2 cellular contexts compared by ENCODE assay signal in the genomic region with DNA sequence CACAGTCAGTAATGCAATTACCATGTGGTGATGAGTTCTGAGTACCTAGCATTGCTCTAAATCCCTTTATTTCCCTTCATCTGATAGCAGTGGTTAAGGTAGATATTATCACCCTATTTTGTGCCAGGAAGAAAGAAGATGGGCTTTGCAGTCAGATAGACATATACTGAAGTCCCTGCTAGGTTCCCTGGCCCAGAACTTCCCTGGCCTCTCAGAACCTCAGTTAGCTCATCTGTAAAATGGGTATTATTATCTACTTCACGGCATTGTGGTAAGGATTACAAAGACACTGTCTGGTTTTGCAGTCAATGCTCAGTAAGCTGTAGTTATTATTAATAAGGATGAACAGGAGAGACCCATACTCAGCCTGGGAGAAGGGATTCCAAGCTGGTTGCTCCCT.
TF ChIP-seq lines count a peak whose summit lies in the region.

No MANE protein-coding gene starts in this region.

TF ChIP-seq in A549, 52 proteins besides CTCF, POLR2A, EP300 and RAD21:
- peak; percentile 79; the same call in 1 of the 2 replicates for TF ChIP-seq HDAC2 (IDR thresholded peaks at IDR 0.05)
- TF ChIP-seq, protein P1, sequence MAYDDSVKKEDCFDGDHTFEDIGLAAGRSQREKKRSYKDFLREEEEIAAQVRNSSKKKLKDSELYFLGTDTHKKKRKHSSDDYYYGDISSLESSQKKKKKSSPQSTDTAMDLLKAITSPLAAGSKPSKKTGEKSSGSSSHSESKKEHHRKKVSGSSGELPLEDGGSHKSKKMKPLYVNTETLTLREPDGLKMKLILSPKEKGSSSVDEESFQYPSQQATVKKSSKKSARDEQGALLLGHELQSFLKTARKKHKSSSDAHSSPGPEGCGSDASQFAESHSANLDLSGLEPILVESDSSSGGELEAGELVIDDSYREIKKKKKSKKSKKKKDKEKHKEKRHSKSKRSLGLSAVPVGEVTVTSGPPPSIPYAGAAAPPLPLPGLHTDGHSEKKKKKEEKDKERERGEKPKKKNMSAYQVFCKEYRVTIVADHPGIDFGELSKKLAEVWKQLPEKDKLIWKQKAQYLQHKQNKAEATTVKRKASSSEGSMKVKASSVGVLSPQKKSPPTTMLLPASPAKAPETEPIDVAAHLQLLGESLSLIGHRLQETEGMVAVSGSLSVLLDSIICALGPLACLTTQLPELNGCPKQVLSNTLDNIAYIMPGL (CRISPR knock-in tag; IDR thresholded peaks at IDR 0.05; ENCODE audit: borderline replicate concordance), result no peak
- no peak for TF ChIP-seq MYC (IDR thresholded peaks at IDR 0.05; ENCODE audit: borderline replicate concordance, low read length)
- peak; percentile 74; the same call in 1 of the 2 replicates for TF ChIP-seq CHD4 (IDR thresholded peaks at IDR 0.05; ENCODE audit: borderline replicate concordance)
- no peak for TF ChIP-seq CHD2 (IDR thresholded peaks at IDR 0.05; ENCODE audit: low read length, partially characterized antibody)
- TF ChIP-seq GATA3 (IDR thresholded peaks at IDR 0.05; ENCODE audit: borderline replicate concordance), result no peak
- no peak for TF ChIP-seq TFCP2L1 (CRISPR knock-in tag; IDR thresholded peaks at IDR 0.05)
- peak; percentile 89 for TF ChIP-seq KDM1A (IDR thresholded peaks at IDR 0.05; ENCODE audit: low read depth)

TF ChIP-seq in HCT116, 20 proteins besides CTCF, POLR2A, EP300 and RAD21:
- no peak for TF ChIP-seq EZH2 (IDR thresholded peaks at IDR 0.05)
- TF ChIP-seq SP1 (IDR thresholded peaks at IDR 0.05; ENCODE audit: low read depth), result no peak
- TF ChIP-seq POLR2AphosphoS5 (IDR thresholded peaks at IDR 0.05; ENCODE audit: low read depth, low read length), result no peak
- no peak for TF ChIP-seq ELF1 (IDR thresholded peaks at IDR 0.05; ENCODE audit: borderline replicate concordance, low read depth)
- no peak for TF ChIP-seq SRF (IDR thresholded peaks at IDR 0.05; ENCODE audit: low read depth)
- no peak for TF ChIP-seq EGR1 (IDR thresholded peaks at IDR 0.05; ENCODE audit: low read depth)
